In genomic region chr12:49389092-49389703, GRCh38 we compare ENCODE assay signal across 9 cellular contexts. TPM values are rescaled to one million over a fixed set of nuclear protein-coding genes. Genes with fewer than 3 reads are reported as not detected.
DNase-seq lines count a peak whose midpoint lies in the region; ATAC-seq, FAIRE-seq and TF ChIP-seq lines count a peak whose summit lies in the region.
"Had no signal": no experiment of that assay in that cellular context is flagged by ENCODE, and none has a peak within 500 bp of the region (broad histone marks: within the 10 kb centered on the region; RNA-seq: fewer than 3 reads in every experiment).

No MANE protein-coding gene starts in this region.

- DNase-seq in activated B cell treated with CpG ODN at 0.5 μM for 24 hours (peak; percentile 49), natural killer cell (peak; percentile 66), thyroid gland (peak; percentile 15 to 17), H54 (ENCODE audit: insufficient read length, low spot score) (no peak), NCI-H1105 (lab: John Stamatoyannopoulos, UW) (no peak)
- DNase-seq in activated naive CD4-positive, alpha-beta T cell treated with anti-CD3 and anti-CD28 coated beads, Interleukin-2, amount 50 U/mL, for 72 hours (ENCODE audit: low spot score in 2 of 2), result peak; percentile 57 to 69

- no peaks in the 10 kb centered on the region for H3K9me3 Mint-ChIP-seq in activated B cell treated with CpG ODN at 0.5 μM for 24 hours
- no peaks in the 10 kb centered on the region for H3K9me3 Mint-ChIP-seq in activated naive CD4-positive, alpha-beta T cell treated with anti-CD3 and anti-CD28 coated beads, Interleukin-2, amount 50 U/mL, for 72 hours
- H3K9me3 Mint-ChIP-seq in natural killer cell, result no peaks in the 10 kb centered on the region

- intact Hi-C loops in activated B cell treated with CpG ODN at 0.5 μM for 24 hours (cut with micrococcal nuclease), result loop anchor here (2.0 kb wide), 1 partner anchor 18 kb away; no protein-coding TSS in a partner anchor
- intact Hi-C loops in natural killer cell (cut with micrococcal nuclease), result no loop called here
- intact Hi-C loops in thyroid gland (cut with DNase I), result no loop called here

- POLR2A ChIA-PET in activated B cell treated with CpG ODN at 0.5 μM for 24 hours (lab: Charles Lee), result interaction anchor here (1.0 to 2.3 kb wide), 2 partner anchors 12 to 22 kb away, joined by 4 to 6 read pairs; partner anchors contain the start of gene SPATS2

- peaks cover 5% of the 10 kb centered on the region for H3K36me3 Mint-ChIP-seq in activated B cell treated with CpG ODN at 0.5 μM for 24 hours (ENCODE audit: low read depth)
- no peaks in the 10 kb centered on the region for H3K36me3 Mint-ChIP-seq in activated naive CD4-positive, alpha-beta T cell treated with anti-CD3 and anti-CD28 coated beads, Interleukin-2, amount 50 U/mL, for 72 hours
- H3K36me3 Mint-ChIP-seq in natural killer cell, result no peaks in the 10 kb centered on the region

- peaks cover 4% of the 10 kb centered on the region for H3K4me1 Mint-ChIP-seq in activated B cell treated with CpG ODN at 0.5 μM for 24 hours
- peaks cover 9 to 12% of the 10 kb centered on the region in 2 donors for H3K4me1 Mint-ChIP-seq in natural killer cell

- TF ChIP-seq CTCF in activated B cell treated with CpG ODN at 0.5 μM for 24 hours (IDR thresholded peaks at IDR 0.05), result no peak
- TF ChIP-seq CTCF in natural killer cell (IDR thresholded peaks at IDR 0.05), result peak; percentile 64
- no peak for TF ChIP-seq CTCF in thyroid gland (IDR thresholded peaks at IDR 0.05)

- WGBS in thyroid gland, 2 donors, result 77 to 82% methylated on average over 30 of the region's 30 CpGs

- CTCF ChIA-PET in activated B cell treated with CpG ODN at 0.5 μM for 24 hours (lab: Charles Lee), result interaction anchor here (1.2 to 1.6 kb wide), 6 partner anchors 9 to 125 kb away, joined by 3 to 7 read pairs (median 4); partner anchors contain the start of gene SPATS2

- no peaks in the 10 kb centered on the region for H3K4me1 ChIP-seq in thyroid gland

- H3K27me3 Mint-ChIP-seq in activated B cell treated with CpG ODN at 0.5 μM for 24 hours (no peaks in the 10 kb centered on the region), natural killer cell (ENCODE audit: low read depth in 2 of 2) (no peaks in the 10 kb centered on the region)

- no peak overlapping the region for H3K27ac ChIP-seq in thyroid gland

- H3K9me3 ChIP-seq in thyroid gland, result no peaks in the 10 kb centered on the region

- ATAC-seq in activated B cell treated with CpG ODN at 0.5 μM for 24 hours (ENCODE audit: low read depth) (peak; percentile 94), natural killer cell (peak; percentile 92 to 99 (median 99)), GM18519 (IDR thresholded peaks at IDR 0.05; ENCODE audit: low FRiP score, unreplicated experiment) (no peak), HG03521 (IDR thresholded peaks at IDR 0.05; ENCODE audit: unreplicated experiment) (no peak)
- peak; percentile 73 to 75 for ATAC-seq in activated naive CD4-positive, alpha-beta T cell treated with anti-CD3 and anti-CD28 coated beads, Interleukin-2, amount 50 U/mL, for 72 hours
- ATAC-seq: Panc1 had no signal

- no peak for TF ChIP-seq POLR2A in thyroid gland (IDR thresholded peaks at IDR 0.05)
- no peak for TF ChIP-seq POLR2A in H54 (IDR thresholded peaks at IDR 0.05; ENCODE audit: low read depth, low read length)

- peak overlapping the region; percentile 50 for H3K4me3 Mint-ChIP-seq in activated B cell treated with CpG ODN at 0.5 μM for 24 hours
- peak overlapping the region; percentile 25 for H3K4me3 Mint-ChIP-seq in natural killer cell

- H3K27me3 ChIP-seq in thyroid gland, result no peaks in the 10 kb centered on the region

- no peaks in the 10 kb centered on the region for H3K36me3 ChIP-seq in thyroid gland

- H3K4me3 ChIP-seq in thyroid gland (replicated peaks in 1 of 3), result no peak overlapping the region

- no peak for FAIRE-seq in H54 (lab: Jason Lieb, UNC)

- H3K27ac Mint-ChIP-seq in activated B cell treated with CpG ODN at 0.5 μM for 24 hours (no peak overlapping the region), natural killer cell (peak overlapping the region in 1 of 2 donors; percentile 23)
- H3K27ac Mint-ChIP-seq in activated naive CD4-positive, alpha-beta T cell treated with anti-CD3 and anti-CD28 coated beads, Interleukin-2, amount 50 U/mL, for 72 hours, result peak overlapping the region in 1 of 2 donors; percentile 37

RNA-seq across cellular contexts. Expression of gene SPATS2, which starts 21.9 kb away (rescaled TPM):
- 18.9 and 22.2 TPM in 2 replicates for total RNA-seq in activated B cell treated with CpG ODN at 0.5 μM for 24 hours
- total RNA-seq in activated naive CD4-positive, alpha-beta T cell treated with anti-CD3 and anti-CD28 coated beads, Interleukin-2, amount 50 U/mL, for 72 hours, result 10 to 100 TPM; 14.3 to 20.8 TPM
- total RNA-seq in natural killer cell, result 10 to 100 TPM; 14.6 to 18.4 (median 15.4) TPM
- total RNA-seq in thyroid gland, result 10 to 100 TPM; 24.7 to 37.8 (median 30.1) TPM

RNA-seq across cellular contexts. Expression of gene DNAJC22, which starts 42.5 kb away (rescaled TPM):
- not detected in 2 replicates for total RNA-seq in activated B cell treated with CpG ODN at 0.5 μM for 24 hours
- under 1 TPM; 0.06 to 0.11 TPM for total RNA-seq in activated naive CD4-positive, alpha-beta T cell treated with anti-CD3 and anti-CD28 coated beads, Interleukin-2, amount 50 U/mL, for 72 hours
- not detected for total RNA-seq in natural killer cell
- 10 to 100 TPM; 10.3 to 19.5 (median 17.5) TPM for total RNA-seq in thyroid gland

RNA-seq across cellular contexts. Expression of gene C1QL4, which starts 52.2 kb away (rescaled TPM):
- not detected in 2 replicates for total RNA-seq in activated B cell treated with CpG ODN at 0.5 μM for 24 hours
- total RNA-seq in activated naive CD4-positive, alpha-beta T cell treated with anti-CD3 and anti-CD28 coated beads, Interleukin-2, amount 50 U/mL, for 72 hours, result not detected
- not detected for total RNA-seq in natural killer cell
- total RNA-seq in thyroid gland, result 1 to 10 TPM in 1 of 4 donors, under 1 TPM in 2, not detected in 1; 0.67 to 1.2 (median 0.73) TPM

Comparison
In these comparisons a context has a peak if more than half of its experiments do, and no peak if none do; other contexts are left out.
1. ATAC-seq: peak in activated B cell treated with CpG ODN at 0.5 μM for 24 hours (single experiment), activated naive CD4-positive, alpha-beta T cell treated with anti-CD3 and anti-CD28 coated beads, Interleukin-2, amount 50 U/mL, for 72 hours (2 of 2) and natural killer cell (3 of 3); none in GM18519 (single experiment) and HG03521 (single experiment).
2. DNase-seq: peak in activated B cell treated with CpG ODN at 0.5 μM for 24 hours (single experiment), activated naive CD4-positive, alpha-beta T cell treated with anti-CD3 and anti-CD28 coated beads, Interleukin-2, amount 50 U/mL, for 72 hours (2 of 2), natural killer cell (single experiment) and thyroid gland (2 of 2); none in H54 (single experiment) and NCI-H1105 (single experiment).
3. RNA of gene DNAJC22, which starts 42.5 kb away (total RNA-seq): 10.3 to 19.5 TPM in thyroid gland; 0.06 to 0.11 TPM in activated naive CD4-positive, alpha-beta T cell treated with anti-CD3 and anti-CD28 coated beads, Interleukin-2, amount 50 U/mL, for 72 hours, not detected in natural killer cell and not detected in activated B cell treated with CpG ODN at 0.5 μM for 24 hours; every median in the first group is over 10 times any median in the second.